Comparison of ENCODE assay signal across 25 cellular contexts in genomic region chr22:42704896-42705295, GRCh38. TPM values are rescaled to one million over a fixed set of nuclear protein-coding genes. Genes with fewer than 3 reads are reported as not detected.
"Had no signal": no experiment of that assay in that cellular context is flagged by ENCODE, and none has a peak within 500 bp of the region (broad histone marks: within the 10 kb centered on the region; RNA-seq: fewer than 3 reads in every experiment).

No MANE protein-coding gene starts in this region.

- FAIRE-seq: bronchial epithelial cell, urothelium cell line had no signal

- ATAC-seq: esophagus mucosa; heart left ventricle; left lobe of liver; lower lobe of right lung; naive thymus-derived CD8-positive, alpha-beta T cell; right lobe of liver; stimulated activated naive CD8-positive, alpha-beta T cell treated with anti-CD3 and anti-CD28 coated beads, Interleukin-15, Interleukin-2, amounts not matched to agents 100 U/mL and 50 U/mL, for 24 hours had no signal

- DNase-seq: activated CD4-positive, alpha-beta T cell treated with anti-CD3 and anti-CD28 coated beads for 4 hours; activated CD4-positive, alpha-beta T cell treated with anti-CD3 and anti-CD28 coated beads, Interleukin-2, amount 50 U/mL, for 4 hours; activated CD4-positive, CD25-positive, alpha-beta regulatory T cell; activated effector memory CD4-positive, alpha-beta T cell treated with Interleukin-2 at 50 U/mL for 16 hours; activated naive CD4-positive, alpha-beta T cell treated with Interleukin-2 at 50 U/mL for 16 hours; activated T-cell treated with anti-CD3 and anti-CD28 coated beads for 4 hours; anterior cingulate cortex; endodermal cell; foreskin fibroblast; kidney glomerular epithelial cell; lower lobe of right lung; mesenchymal stem cell; naive thymus-derived CD8-positive, alpha-beta T cell; occipital lobe; posterior cingulate gyrus; right lobe of liver; stimulated activated CD4-positive, alpha-beta T cell treated with anti-CD3 and anti-CD28 coated beads, Interleukin-2, amount 100 ng/mL, for 48 hours; stimulated activated naive CD8-positive, alpha-beta T cell treated with anti-CD3 and anti-CD28 coated beads, Interleukin-15, Interleukin-2, amounts not matched to agents 100 U/mL and 50 U/mL, for 24 hours; testis; transverse colon had no signal

- H3K27me3 ChIP-seq: heart left ventricle, right lobe of liver, testis, transverse colon had no signal

- H3K4me3 ChIP-seq: heart left ventricle, lower lobe of right lung, right lobe of liver, testis, transverse colon had no signal

- H3K4me1 ChIP-seq: right lobe of liver, testis had no signal

- H3K9me3 ChIP-seq: right lobe of liver, testis had no signal

- H3K27ac ChIP-seq: lower lobe of right lung, right lobe of liver, testis, transverse colon had no signal

- H3K36me3 ChIP-seq: lower lobe of right lung, right lobe of liver, transverse colon had no signal

RNA-seq across cellular contexts. Expression of gene A4GALT, which starts 15.8 kb away (rescaled TPM):
- total RNA-seq: naive thymus-derived CD8-positive, alpha-beta T cell had no signal
- polyA plus RNA-seq: naive thymus-derived CD8-positive, alpha-beta T cell had no signal
